Comparison of ENCODE assay signal across 23 cellular contexts in genomic region chr12:48775991-48776649, GRCh38. TPM values are rescaled to one million over a fixed set of nuclear protein-coding genes. Genes with fewer than 3 reads are reported as not detected.
DNase-seq lines count a peak whose midpoint lies in the region; ATAC-seq, FAIRE-seq and TF ChIP-seq lines count a peak whose summit lies in the region.
"Had no signal": no experiment of that assay in that cellular context is flagged by ENCODE, and none has a peak within 500 bp of the region (broad histone marks: within the 10 kb centered on the region; RNA-seq: fewer than 3 reads in every experiment).

No MANE protein-coding gene starts in this region.

- H3K9ac ChIP-seq in HepG2 (ENCODE audit: insufficient read depth, low read depth, low read length) = no peak overlapping the region
- H3K9ac ChIP-seq in kidney (ENCODE audit: low read length in 2 of 2) = no peak overlapping the region

- no peak overlapping the region for H3K4me3 Mint-ChIP-seq in activated T-helper 17 cell treated with anti-CD3 and anti-CD28 coated beads, Interleukin-2, amount 50 U/mL, for 72 hours
- H3K4me3 Mint-ChIP-seq: CD4-positive, alpha-beta memory T cell had no signal

- H3K27me3 ChIP-seq in HepG2 (ENCODE audit: control insufficient read depth in 1 of 2, insufficient read depth in 2 of 2, low read length in 2 of 2) (no peaks in the 10 kb centered on the region; a peak in 1 of 5 replicates), right lobe of liver (no peaks in the 10 kb centered on the region), osteoblast (ENCODE audit: insufficient read depth, low read length) (no peaks in the 10 kb centered on the region)
- H3K27me3 ChIP-seq: BE2C had no signal

- POLR2A ChIA-PET in HepG2 (lab: Yijun Ruan, JAX) = no interaction called here

- intact Hi-C loops in HepG2 (cut with micrococcal nuclease; ENCODE audit: unreplicated experiment) (no loop called here), right lobe of liver (cut with DNase I) (no loop called here), kidney (cut with DNase I) (no loop called here), mucosa of descending colon (cut with DNase I, micrococcal nuclease) (no loop called here)

- no TSS peak for BruUV-seq in HepG2 (replicated peaks; lab: Mats Ljungman, UMichigan)

- H3K27ac Mint-ChIP-seq in activated T-helper 17 cell treated with anti-CD3 and anti-CD28 coated beads, Interleukin-2, amount 50 U/mL, for 72 hours = no peak overlapping the region
- H3K27ac Mint-ChIP-seq: CD4-positive, alpha-beta memory T cell had no signal

- TF ChIP-seq EP300 in HepG2 (IDR thresholded peaks at IDR 0.05; ENCODE audit: low read depth in 2 of 2, low read length in 2 of 2) (no peak), HepG2 (CRISPR knock-in tag; IDR thresholded peaks at IDR 0.05; ENCODE audit: borderline replicate concordance) (no peak)

- no peak overlapping the region for H3K4me3 ChIP-seq in HepG2 (replicated peaks in 1 of 3; ENCODE audit: insufficient read depth in 1 of 3, low read depth in 2 of 3, low read length in 3 of 3)
- H3K4me3 ChIP-seq in right lobe of liver = no peak overlapping the region
- no peak overlapping the region for H3K4me3 ChIP-seq in kidney (ENCODE audit: low read length in 2 of 2)
- H3K4me3 ChIP-seq in osteoblast (ENCODE audit: insufficient read depth, low read length) = no peak overlapping the region
- H3K4me3 ChIP-seq in mucosa of descending colon = no peak overlapping the region
- H3K4me3 ChIP-seq: A549 had no signal

- ATAC-seq in HepG2 (no peak), right lobe of liver (no peak), mucosa of descending colon (no peak)
- ATAC-seq in activated T-helper 17 cell treated with anti-CD3 and anti-CD28 coated beads, Interleukin-2, amount 50 U/mL, for 72 hours (replicated peaks) = no peak
- ATAC-seq: A549 had no signal

- H3K4me1 ChIP-seq in HepG2 (ENCODE audit: insufficient read depth, low read length) (no peaks in the 10 kb centered on the region), right lobe of liver (no peaks in the 10 kb centered on the region), kidney (ENCODE audit: control insufficient read depth in 1 of 2, insufficient read depth in 1 of 2, low read depth in 1 of 2, low read length in 2 of 2) (peaks cover 6 to 7% of the 10 kb centered on the region in 2 donors), osteoblast (ENCODE audit: insufficient read depth, low read length) (peaks cover 18% of the 10 kb centered on the region), mucosa of descending colon (ENCODE audit: low read depth) (peaks cover 19% of the 10 kb centered on the region)
- H3K4me1 ChIP-seq: A549 had no signal

- H3K79me2 ChIP-seq in HepG2 (ENCODE audit: insufficient read depth, low read length) (no peaks in the 10 kb centered on the region), osteoblast (ENCODE audit: insufficient read depth, low read length) (peaks cover 23% of the 10 kb centered on the region)

- 97% methylated on average over 16 of the region's 29 CpGs for WGBS in HepG2 (ENCODE audit: low lambda C conversion rate)
- WGBS in right lobe of liver (ENCODE audit: insufficient coverage, low coverage, low lambda C conversion rate, missing lambda C conversion rate) = 100% methylated on average over 3 of the region's 29 CpGs

- no peaks in the 10 kb centered on the region for H3K36me3 Mint-ChIP-seq in activated T-helper 17 cell treated with anti-CD3 and anti-CD28 coated beads, Interleukin-2, amount 50 U/mL, for 72 hours (ENCODE audit: low read depth)
- H3K36me3 Mint-ChIP-seq: CD4-positive, alpha-beta memory T cell had no signal

- TF ChIP-seq CTCF in HepG2 (CRISPR knock-in tag; IDR thresholded peaks at IDR 0.05) = no peak
- no peak for TF ChIP-seq CTCF in right lobe of liver (IDR thresholded peaks at IDR 0.05)
- no peak for TF ChIP-seq CTCF in kidney (IDR thresholded peaks at IDR 0.05; ENCODE audit: borderline replicate concordance, extremely low read depth, insufficient read depth)
- TF ChIP-seq CTCF in osteoblast (IDR thresholded peaks at IDR 0.05; ENCODE audit: extremely low read depth, low read depth, low read length) = no peak
- TF ChIP-seq CTCF in mucosa of descending colon (IDR thresholded peaks at IDR 0.05) = no peak

- H3K4me2 ChIP-seq in HepG2 (ENCODE audit: low read depth, low read length) = no peak overlapping the region
- no peak overlapping the region for H3K4me2 ChIP-seq in osteoblast (ENCODE audit: insufficient read depth, low read length)
- H3K4me2 ChIP-seq: A549 had no signal

- no peaks in the 10 kb centered on the region for H4K20me1 ChIP-seq in HepG2 (ENCODE audit: insufficient read depth, low read length)
- H4K20me1 ChIP-seq in osteoblast (ENCODE audit: insufficient read depth, low read length) = peaks cover 32% of the 10 kb centered on the region

- FAIRE-seq in HepG2 (lab: Jason Lieb, UNC) (no peak), kidney (lab: Jason Lieb, UNC) (no peak)
- FAIRE-seq: A549, GM12891, GM18507 had no signal

- H3K9me3 Mint-ChIP-seq in activated T-helper 17 cell treated with anti-CD3 and anti-CD28 coated beads, Interleukin-2, amount 50 U/mL, for 72 hours = no peaks in the 10 kb centered on the region
- H3K9me3 Mint-ChIP-seq: CD4-positive, alpha-beta memory T cell had no signal

- no peaks in the 10 kb centered on the region for H3K27me3 Mint-ChIP-seq in activated T-helper 17 cell treated with anti-CD3 and anti-CD28 coated beads, Interleukin-2, amount 50 U/mL, for 72 hours
- H3K27me3 Mint-ChIP-seq: CD4-positive, alpha-beta memory T cell had no signal

- no peak for TF ChIP-seq RAD21 in HepG2 (CRISPR knock-in tag; IDR thresholded peaks at IDR 0.05)

- in situ Hi-C loops in HepG2 (cut with HindIII; ENCODE audit: extremely low pct_ligation_motif_present, low pct_unique_long_range_greater_than_20kb) = no loop called here

- DNase-seq in HepG2 (ENCODE audit: low spot score) = no peak
- no peak for DNase-seq in right lobe of liver
- DNase-seq in kidney = peak; percentile 75
- DNase-seq in osteoblast (ENCODE audit: insufficient read length, low spot score, missing footprints) = peak; percentile 45
- DNase-seq in mucosa of descending colon = no peak
- DNase-seq: 8988T; ACHN; AML-193; BE2C; C1 segment of cervical spinal cord; Calu3; CD4-positive, alpha-beta memory T cell; COR-L47; DMS53; DMS79 treated with DMSO at 0.1 percent for 48 hours; GF-D8; GOT3; H7; HCEC 1CT had no signal

- H3K36me3 ChIP-seq in HepG2 (replicated peaks in 1 of 2; ENCODE audit: control insufficient read depth in 1 of 2, insufficient read depth in 2 of 2, low read length in 2 of 2) = peaks cover 18 to 34% of the 10 kb centered on the region in 2 experiments; a peak in 4 of 5 replicates
- peaks cover 0 to 34% (median 8%) of the 10 kb centered on the region in 4 donors for H3K36me3 ChIP-seq in right lobe of liver
- peaks cover 39 to 50% of the 10 kb centered on the region in 2 donors for H3K36me3 ChIP-seq in kidney (ENCODE audit: control insufficient read depth in 1 of 2, insufficient read depth in 2 of 2, low read length in 2 of 2)
- H3K36me3 ChIP-seq in osteoblast (ENCODE audit: insufficient read depth, low read length) = peaks cover 60% of the 10 kb centered on the region
- H3K36me3 ChIP-seq in mucosa of descending colon (ENCODE audit: low read depth) = peaks cover 11% of the 10 kb centered on the region
- H3K36me3 ChIP-seq: BE2C had no signal

- TF ChIP-seq POLR2A in HepG2 (IDR thresholded peaks at IDR 0.05; ENCODE audit: insufficient read depth in 1 of 2, low read depth in 2 of 2, low read length in 2 of 2) (0 out of 4 replicates have a peak, but pooled peaks of 1 of the 2 experiments have one; percentile 12), right lobe of liver (IDR thresholded peaks at IDR 0.05) (no peak)

- no peak overlapping the region for H3K27ac ChIP-seq in HepG2 (ENCODE audit: extremely low read length, insufficient read depth, low read length)
- H3K27ac ChIP-seq in right lobe of liver = no peak overlapping the region
- H3K27ac ChIP-seq in kidney (ENCODE audit: low read depth in 2 of 2, low read length in 2 of 2) = no peak overlapping the region
- no peak overlapping the region for H3K27ac ChIP-seq in osteoblast (ENCODE audit: low read depth, low read length)
- H3K27ac ChIP-seq: A549 had no signal

- CTCF ChIA-PET in HepG2 (lab: Yijun Ruan, JAX; ENCODE audit: low intra/inter-chr PET ratio, low total read pairs) = no interaction called here

- H2AFZ ChIP-seq in HepG2 (ENCODE audit: low read length) (no peak overlapping the region), osteoblast (ENCODE audit: low read length) (no peak overlapping the region)

- no peaks in the 10 kb centered on the region for H3K4me1 Mint-ChIP-seq in activated T-helper 17 cell treated with anti-CD3 and anti-CD28 coated beads, Interleukin-2, amount 50 U/mL, for 72 hours
- H3K4me1 Mint-ChIP-seq: CD4-positive, alpha-beta memory T cell had no signal

- H3K9me3 ChIP-seq in HepG2 (ENCODE audit: low read length) (no peaks in the 10 kb centered on the region), right lobe of liver (no peaks in the 10 kb centered on the region), kidney (ENCODE audit: control insufficient read depth in 1 of 2, low read length in 2 of 2) (no peaks in the 10 kb centered on the region), osteoblast (ENCODE audit: low read depth, low read length) (no peaks in the 10 kb centered on the region), mucosa of descending colon (no peaks in the 10 kb centered on the region)
- H3K9me3 ChIP-seq: A549, BE2C had no signal

RNA-seq across cellular contexts. Expression of gene ADCY6, which starts 12.8 kb away (rescaled TPM):
- 6.8 and 10.6 TPM in 2 replicates for total RNA-seq in HepG2 (2016; rRNA removed; fragmentation: Illumina TruSeq; extraction: Trizol)
- 1.0 and 1.9 TPM in 2 replicates for total RNA-seq in HepG2 (2016; cell fraction: cytosol; rRNA removed; fragmentation: Illumina TruSeq; extraction: Trizol; ENCODE audit: low read depth)
- 6.2 and 13.4 TPM in 2 replicates for total RNA-seq in HepG2 (2016; cell fraction: insoluble cytoplasmic fraction; rRNA removed; fragmentation: Illumina TruSeq; extraction: Trizol)
- 4.6 and 4.7 TPM in 2 replicates for total RNA-seq in HepG2 (2016; cell fraction: membrane; rRNA removed; fragmentation: Illumina TruSeq; extraction: Trizol)
- 14.5 and 16.8 TPM in 2 replicates for total RNA-seq in HepG2 (2016; cell fraction: nucleus; rRNA removed; fragmentation: Illumina TruSeq; extraction: Trizol)
- 11.8 and 15.4 TPM in 2 replicates for polyA plus RNA-seq in HepG2 (2011; rRNA removed)
- polyA plus RNA-seq in HepG2 (2011; cell fraction: cytosol; rRNA removed) = 9.2 and 11.5 TPM in 2 replicates
- 54.8 and 59.8 TPM in 2 replicates for polyA plus RNA-seq in HepG2 (2011; cell fraction: nucleus; rRNA removed)
- polyA plus RNA-seq in HepG2 (2012) = 9.1 and 10.5 TPM in 2 replicates
- polyA plus RNA-seq in HepG2 (2016; cell fraction: cytosol; fragmentation: Illumina TruSeq; extraction: Trizol; ENCODE audit: low read depth) = 0.58 and 0.87 TPM in 2 replicates
- polyA plus RNA-seq in HepG2 (2016; cell fraction: insoluble cytoplasmic fraction; fragmentation: Illumina TruSeq; extraction: Trizol; ENCODE audit: low read depth) = 4.3 and 5.7 TPM in 2 replicates
- 1.6 and 2.5 TPM in 2 replicates for polyA plus RNA-seq in HepG2 (2016; cell fraction: membrane; fragmentation: Illumina TruSeq; extraction: Trizol; ENCODE audit: low read depth)
- 29.2 and 33.7 TPM in 2 replicates for polyA plus RNA-seq in HepG2 (2016; cell fraction: nucleus; fragmentation: Illumina TruSeq; extraction: Trizol; ENCODE audit: insufficient read depth, low read depth)
- polyA minus RNA-seq in HepG2 (2011; rRNA and poly(A)+ RNA removed; ENCODE audit: low replicate concordance) = 48.0 and 70.3 TPM in 2 replicates
- 17.7 and 22.5 TPM in 2 replicates for polyA minus RNA-seq in HepG2 (2011; cell fraction: cytosol; rRNA and poly(A)+ RNA removed)
- polyA minus RNA-seq in HepG2 (2011; cell fraction: nucleus; rRNA and poly(A)+ RNA removed) = 21.5 and 22.5 TPM in 2 replicates
- 10 to 100 TPM; 10.9 to 21.4 (median 14.4) TPM for total RNA-seq in right lobe of liver
- 66.9 TPM for total RNA-seq in kidney
- polyA plus RNA-seq in kidney (ENCODE audit: insufficient read depth, low read depth, low replicate concordance) = 27.3 TPM
- total RNA-seq in osteoblast = 30.8 and 33.0 TPM in 2 replicates
- under 1 TPM in 1 of 2 donors, not detected in 1; 0.24 TPM for total RNA-seq in activated T-helper 17 cell treated with anti-CD3 and anti-CD28 coated beads, Interleukin-2, amount 50 U/mL, for 72 hours
- total RNA-seq in mucosa of descending colon = 100 to 1,000 TPM in 2 of 3 donors, 10 to 100 TPM in 1; 91.6 to 207 (median 102) TPM
- total RNA-seq: CD4-positive, alpha-beta memory T cell had no signal
- polyA plus RNA-seq: CD4-positive, alpha-beta memory T cell had no signal

RNA-seq across cellular contexts. Expression of gene CACNB3, which starts 42.2 kb away (rescaled TPM):
- total RNA-seq in HepG2 (2016; rRNA removed; fragmentation: Illumina TruSeq; extraction: Trizol) (0.29 TPM in 1 of 2 replicates, not detected in the other), right lobe of liver (1 to 10 TPM in 4 of 6 experiments, under 1 TPM in 2; 0.62 to 2.1 (median 1.2) TPM), kidney (19.6 TPM), osteoblast (10.9 and 15.2 TPM in 2 replicates), mucosa of descending colon (10 to 100 TPM; 31.8 to 49.4 (median 45.1) TPM)
- total RNA-seq in HepG2 (2016; cell fraction: cytosol; rRNA removed; fragmentation: Illumina TruSeq; extraction: Trizol; ENCODE audit: low read depth) = not detected in 2 replicates
- total RNA-seq in HepG2 (2016; cell fraction: insoluble cytoplasmic fraction; rRNA removed; fragmentation: Illumina TruSeq; extraction: Trizol) = 0.24 and 0.25 TPM in 2 replicates
- total RNA-seq in HepG2 (2016; cell fraction: membrane; rRNA removed; fragmentation: Illumina TruSeq; extraction: Trizol) = 0.31 and 0.48 TPM in 2 replicates
- 0.16 TPM in 1 of 2 replicates, not detected in the other for total RNA-seq in HepG2 (2016; cell fraction: nucleus; rRNA removed; fragmentation: Illumina TruSeq; extraction: Trizol)
- polyA plus RNA-seq in HepG2 (2011; rRNA removed) (0.54 and 0.88 TPM in 2 replicates), kidney (ENCODE audit: insufficient read depth, low read depth, low replicate concordance) (17.9 TPM)
- polyA plus RNA-seq in HepG2 (2011; cell fraction: cytosol; rRNA removed) = 0.27 and 0.38 TPM in 2 replicates
- polyA plus RNA-seq in HepG2 (2011; cell fraction: nucleus; rRNA removed) = 1.9 and 2.8 TPM in 2 replicates
- polyA plus RNA-seq in HepG2 (2012) = 0.31 and 0.96 TPM in 2 replicates
- 0.18 and 0.26 TPM in 2 replicates for polyA plus RNA-seq in HepG2 (2016; cell fraction: cytosol; fragmentation: Illumina TruSeq; extraction: Trizol; ENCODE audit: low read depth)
- polyA plus RNA-seq in HepG2 (2016; cell fraction: insoluble cytoplasmic fraction; fragmentation: Illumina TruSeq; extraction: Trizol; ENCODE audit: low read depth) = 0.09 and 0.19 TPM in 2 replicates
- polyA plus RNA-seq in HepG2 (2016; cell fraction: membrane; fragmentation: Illumina TruSeq; extraction: Trizol; ENCODE audit: low read depth) = 0.48 TPM in 1 of 2 replicates, not detected in the other
- polyA plus RNA-seq in HepG2 (2016; cell fraction: nucleus; fragmentation: Illumina TruSeq; extraction: Trizol; ENCODE audit: insufficient read depth, low read depth) = 1.0 and 1.1 TPM in 2 replicates
- 0.36 and 23.6 TPM in 2 replicates for polyA minus RNA-seq in HepG2 (2011; rRNA and poly(A)+ RNA removed; ENCODE audit: low replicate concordance)
- polyA minus RNA-seq in HepG2 (2011; cell fraction: cytosol; rRNA and poly(A)+ RNA removed) = not detected in 2 replicates
- 0.87 and 1.2 TPM in 2 replicates for polyA minus RNA-seq in HepG2 (2011; cell fraction: nucleus; rRNA and poly(A)+ RNA removed)
- 10 to 100 TPM in 1 of 2 donors, 1 to 10 TPM in 1; 5.9 to 17.7 TPM for total RNA-seq in activated T-helper 17 cell treated with anti-CD3 and anti-CD28 coated beads, Interleukin-2, amount 50 U/mL, for 72 hours

RNA-seq across cellular contexts. Expression of gene CCNT1, which starts 59.6 kb away (rescaled TPM):
- total RNA-seq in HepG2 (2016; rRNA removed; fragmentation: Illumina TruSeq; extraction: Trizol) (26.8 and 28.2 TPM in 2 replicates), right lobe of liver (10 to 100 TPM; 10.7 to 18.9 (median 13.9) TPM), kidney (39.4 TPM), osteoblast (25.0 and 32.1 TPM in 2 replicates), mucosa of descending colon (10 to 100 TPM; 25.7 to 40.9 (median 31.1) TPM)
- 1.8 and 2.3 TPM in 2 replicates for total RNA-seq in HepG2 (2016; cell fraction: cytosol; rRNA removed; fragmentation: Illumina TruSeq; extraction: Trizol; ENCODE audit: low read depth)
- 26.7 and 27.8 TPM in 2 replicates for total RNA-seq in HepG2 (2016; cell fraction: insoluble cytoplasmic fraction; rRNA removed; fragmentation: Illumina TruSeq; extraction: Trizol)
- 7.3 and 8.1 TPM in 2 replicates for total RNA-seq in HepG2 (2016; cell fraction: membrane; rRNA removed; fragmentation: Illumina TruSeq; extraction: Trizol)
- total RNA-seq in HepG2 (2016; cell fraction: nucleus; rRNA removed; fragmentation: Illumina TruSeq; extraction: Trizol) = 37.9 and 44.9 TPM in 2 replicates
- polyA plus RNA-seq in HepG2 (2011; rRNA removed) (15.3 and 18.0 TPM in 2 replicates), kidney (ENCODE audit: insufficient read depth, low read depth, low replicate concordance) (4.1 TPM)
- polyA plus RNA-seq in HepG2 (2011; cell fraction: cytosol; rRNA removed) = 6.5 and 9.2 TPM in 2 replicates
- polyA plus RNA-seq in HepG2 (2011; cell fraction: nucleus; rRNA removed) = 22.2 and 26.3 TPM in 2 replicates
- 8.8 and 11.3 TPM in 2 replicates for polyA plus RNA-seq in HepG2 (2012)
- 0.57 and 0.90 TPM in 2 replicates for polyA plus RNA-seq in HepG2 (2016; cell fraction: cytosol; fragmentation: Illumina TruSeq; extraction: Trizol; ENCODE audit: low read depth)
- polyA plus RNA-seq in HepG2 (2016; cell fraction: insoluble cytoplasmic fraction; fragmentation: Illumina TruSeq; extraction: Trizol; ENCODE audit: low read depth) = 6.8 and 7.5 TPM in 2 replicates
- 1.6 and 2.0 TPM in 2 replicates for polyA plus RNA-seq in HepG2 (2016; cell fraction: membrane; fragmentation: Illumina TruSeq; extraction: Trizol; ENCODE audit: low read depth)
- 36.1 and 37.6 TPM in 2 replicates for polyA plus RNA-seq in HepG2 (2016; cell fraction: nucleus; fragmentation: Illumina TruSeq; extraction: Trizol; ENCODE audit: insufficient read depth, low read depth)
- polyA minus RNA-seq in HepG2 (2011; rRNA and poly(A)+ RNA removed; ENCODE audit: low replicate concordance) = 28.4 and 91.5 TPM in 2 replicates
- 20.2 and 20.4 TPM in 2 replicates for polyA minus RNA-seq in HepG2 (2011; cell fraction: cytosol; rRNA and poly(A)+ RNA removed)
- 43.1 and 62.9 TPM in 2 replicates for polyA minus RNA-seq in HepG2 (2011; cell fraction: nucleus; rRNA and poly(A)+ RNA removed)
- 10 to 100 TPM; 64.6 to 64.7 TPM for total RNA-seq in activated T-helper 17 cell treated with anti-CD3 and anti-CD28 coated beads, Interleukin-2, amount 50 U/mL, for 72 hours

Comparison
In these comparisons a context has a peak if more than half of its experiments do, and no peak if none do; other contexts are left out.
1. DNase-seq: peak in kidney (single experiment) and osteoblast (single experiment); none in HepG2 (single experiment), right lobe of liver (0 of 3) and mucosa of descending colon (0 of 3).